Comparison of ENCODE assay signal across 8 cellular contexts in genomic region chr3:52670621-52671521, GRCh38. TPM values are rescaled to one million over a fixed set of nuclear protein-coding genes. Genes with fewer than 3 reads are reported as not detected.
A peak's percentile ranks its signal among the peaks of the same experiment; 100 is the strongest.
DNase-seq lines count a peak whose midpoint lies in the region; ATAC-seq, FAIRE-seq and TF ChIP-seq lines count a peak whose summit lies in the region.

No MANE protein-coding gene starts in this region.

- peaks cover 28% of the 10 kb centered on the region for H3K4me1 ChIP-seq in A549
- peaks cover 7% of the 10 kb centered on the region for H3K4me1 ChIP-seq in psoas muscle
- no peaks in the 10 kb centered on the region for H3K4me1 ChIP-seq in uterus

- TF ChIP-seq CTCF in A549 (IDR thresholded peaks at IDR 0.05) (no peak), psoas muscle (IDR thresholded peaks at IDR 0.05) (no peak), uterus (IDR thresholded peaks at IDR 0.05) (no peak)

- peaks cover 10 to 98% of the 10 kb centered on the region in 2 donors for H3K36me3 ChIP-seq in psoas muscle (ENCODE audit: insufficient read depth in 1 of 2, low read depth in 1 of 2)
- H3K36me3 ChIP-seq in uterus, result no peaks in the 10 kb centered on the region

- TF ChIP-seq POLR2A in A549 (IDR thresholded peaks at IDR 0.05; ENCODE audit: low read length), result no peak
- no peak for TF ChIP-seq POLR2A in uterus (IDR thresholded peaks at IDR 0.05)

- POLR2A ChIA-PET in A549 (lab: Yijun Ruan, JAX), result interaction anchor here (1.2 to 1.5 kb wide), 2 partner anchors 35 to 132 kb away, joined by 3 to 5 read pairs; partner anchors contain the start of genes GLT8D1 and SPCS1

- ATAC-seq in A549, result peak; percentile 98 to 100
- peak; percentile 67 for ATAC-seq in GM18873 (IDR thresholded peaks at IDR 0.05; ENCODE audit: low FRiP score, unreplicated experiment)
- ATAC-seq in HG03342 (IDR thresholded peaks at IDR 0.05; ENCODE audit: unreplicated experiment), result peak; percentile 72
- peak; percentile 88 to 99 (median 96) for ATAC-seq in psoas muscle

- H3K4me2 ChIP-seq in A549, result peak overlapping the region; percentile 61

- H3K9me3 ChIP-seq in A549 (no peaks in the 10 kb centered on the region), psoas muscle (no peaks in the 10 kb centered on the region), uterus (no peaks in the 10 kb centered on the region)

- CTCF ChIA-PET in A549 (lab: Yijun Ruan, JAX), result interaction anchor here (1.6 kb wide), 1 partner anchor 199 kb away, joined by 3 read pairs; no protein-coding TSS in a partner anchor

- H3K27ac ChIP-seq in A549, result peak overlapping the region; percentile 39 to 79; a peak in 5 of 6 replicates
- peak overlapping the region; percentile 76 for H3K27ac ChIP-seq in epithelial cell of prostate
- H3K27ac ChIP-seq in psoas muscle, result peak overlapping the region; percentile 57
- peak overlapping the region in 1 of 2 donors; percentile 34 for H3K27ac ChIP-seq in uterus

- intact Hi-C loops in psoas muscle (cut with DNase I), result loop anchor here (2.0 to 10.0 kb wide), 2 partner anchors 64 to 186 kb away; no protein-coding TSS in a partner anchor
- intact Hi-C loops in uterus (cut with DNase I; ENCODE audit: low total_unique reads), result no loop called here

- no peak for FAIRE-seq in A549 (lab: Jason Lieb, UNC)

- DNase-seq in A549 (ENCODE audit: low read depth in 1 of 2, low spot score in 1 of 2), result peak; percentile 55 to 83
- DNase-seq in T-helper 2 cell, result peak in 3 of 5 experiments; percentile 14 to 86 (median 22)
- DNase-seq in epithelial cell of prostate (ENCODE audit: low read depth, low spot score), result peak; percentile 97
- DNase-seq in psoas muscle, result no peak
- DNase-seq in uterus, result no peak
- no peak for DNase-seq in NCI-H774 (lab: John Stamatoyannopoulos, UW)

- no peak for TF ChIP-seq EP300 in A549 (IDR thresholded peaks at IDR 0.05)

- H3K27me3 ChIP-seq in psoas muscle (ENCODE audit: insufficient read depth in 3 of 3, low read length in 2 of 3) (no peaks in the 10 kb centered on the region), uterus (no peaks in the 10 kb centered on the region)

- WGBS in A549 (ENCODE audit: missing lambda C conversion rate), result 37% methylated on average over 9 of the region's 9 CpGs
- WGBS in psoas muscle, 3 donors, result 77 to 81% (median 77%) methylated on average over 9 of the region's 9 CpGs

- no peak for TF ChIP-seq RAD21 in A549 (conservative IDR thresholded peaks at IDR 0.05 in 1 of 2, IDR thresholded peaks at IDR 0.05 in 1 of 2)

- no peak overlapping the region for H3K4me3 ChIP-seq in A549
- no peak overlapping the region for H3K4me3 ChIP-seq in psoas muscle
- no peak overlapping the region for H3K4me3 ChIP-seq in uterus

TF ChIP-seq in A549, 52 proteins besides CTCF, POLR2A, EP300 and RAD21:
- TF ChIP-seq CBX8 (IDR thresholded peaks at IDR 0.05), result no peak
- no peak for TF ChIP-seq ZNF302 (CRISPR knock-in tag; IDR thresholded peaks at IDR 0.05)
- TF ChIP-seq CHD4 (IDR thresholded peaks at IDR 0.05; ENCODE audit: borderline replicate concordance), result no peak
- no peak for TF ChIP-seq ELK1 (IDR thresholded peaks at IDR 0.05; ENCODE audit: low read depth, low read length)
- TF ChIP-seq KDM5A (IDR thresholded peaks at IDR 0.05), result no peak
- no peak for TF ChIP-seq HEYL (CRISPR knock-in tag; IDR thresholded peaks at IDR 0.05)
- no peak for TF ChIP-seq RCOR1 (IDR thresholded peaks at IDR 0.05; ENCODE audit: low read depth, low read length)
- no peak for TF ChIP-seq HMGXB4 (CRISPR knock-in tag; IDR thresholded peaks at IDR 0.05; ENCODE audit: borderline replicate concordance)
- TF ChIP-seq FOSL2 (IDR thresholded peaks at IDR 0.05), result 0 out of 2 replicates have a peak, but pooled peaks have one; percentile 36
- peak; percentile 84 for TF ChIP-seq FOSL2 (CRISPR knock-in tag; IDR thresholded peaks at IDR 0.05)
- no peak for TF ChIP-seq JUNB (IDR thresholded peaks at IDR 0.05)
- TF ChIP-seq RNF2 (IDR thresholded peaks at IDR 0.05; ENCODE audit: borderline replicate concordance, low read depth), result no peak
- TF ChIP-seq HOXB13 (CRISPR knock-in tag; IDR thresholded peaks at IDR 0.05; ENCODE audit: low read depth), result no peak
- no peak for TF ChIP-seq RFX5 (IDR thresholded peaks at IDR 0.05)
- no peak for TF ChIP-seq HDAC2 (IDR thresholded peaks at IDR 0.05)
- TF ChIP-seq POLR2AphosphoS2 (conservative IDR thresholded peaks at IDR 0.05; ENCODE audit: low read length), result no peak
- TF ChIP-seq MAX (IDR thresholded peaks at IDR 0.05), result 0 out of 2 replicates have a peak, but pooled peaks have one; percentile 22
- TF ChIP-seq CEBPB (IDR thresholded peaks at IDR 0.05), result peak in 1 of 2 experiments; percentile 53; a peak in 1 of 4 replicates
- TF ChIP-seq TFCP2L1 (CRISPR knock-in tag; IDR thresholded peaks at IDR 0.05), result no peak
- no peak for TF ChIP-seq FOXS1 (CRISPR knock-in tag; IDR thresholded peaks at IDR 0.05)
- TF ChIP-seq NFE2L2 (conservative IDR thresholded peaks at IDR 0.05; ENCODE audit: low read length), result no peak
- no peak; the same call in 1 of the 2 replicates for TF ChIP-seq GATA3 (IDR thresholded peaks at IDR 0.05; ENCODE audit: borderline replicate concordance)
- no peak for TF ChIP-seq MAFK (IDR thresholded peaks at IDR 0.05; ENCODE audit: partially characterized antibody)

RNA-seq across cellular contexts. Expression of gene PBRM1, which starts 14.8 kb away (rescaled TPM):
- polyA plus RNA-seq in A549 (2011; rRNA removed), result 21.6 and 24.9 TPM in 2 replicates
- polyA plus RNA-seq in A549 (2012; cell fraction: cytosol; rRNA removed), result 7.4 and 7.8 TPM in 2 replicates
- polyA plus RNA-seq in A549 (2012; cell fraction: nucleus; rRNA removed), result 7.5 and 7.9 TPM in 2 replicates
- polyA plus RNA-seq in A549 (2017; fragmentation: RNase III; extraction: RNeasy Plus Mini Kit Qiagen cat#74134 plus additional on column Dnase treatment), result 15.0 to 16.7 TPM (median 15.4 TPM) in 3 replicates
- polyA minus RNA-seq in A549 (2011; rRNA and poly(A)+ RNA removed), result 31.5 and 33.2 TPM in 2 replicates
- total RNA-seq in psoas muscle, result 10 to 100 TPM; 38.0 to 46.7 (median 39.9) TPM
- polyA plus RNA-seq in psoas muscle, result 10 to 100 TPM in 2 of 3 donors, 1 to 10 TPM in 1; 7.5 to 21.9 (median 12.1) TPM
- 100 to 1,000 TPM in 1 of 4 donors, 10 to 100 TPM in 3; 22.5 to 152 (median 56.6) TPM for total RNA-seq in uterus

RNA-seq across cellular contexts. Expression of gene GNL3, which starts 15.0 kb away (rescaled TPM):
- polyA plus RNA-seq in A549 (2011; rRNA removed) (125 and 139 TPM in 2 replicates), A549 (2017; fragmentation: RNase III; extraction: RNeasy Plus Mini Kit Qiagen cat#74134 plus additional on column Dnase treatment) (123 to 146 TPM (median 125 TPM) in 3 replicates), psoas muscle (100 to 1,000 TPM in 2 of 3 donors, 10 to 100 TPM in 1; 80.6 to 145 (median 135) TPM)
- 33.6 and 35.7 TPM in 2 replicates for polyA plus RNA-seq in A549 (2012; cell fraction: cytosol; rRNA removed)
- polyA plus RNA-seq in A549 (2012; cell fraction: nucleus; rRNA removed), result 46.9 and 71.0 TPM in 2 replicates
- polyA minus RNA-seq in A549 (2011; rRNA and poly(A)+ RNA removed), result 40.1 and 41.9 TPM in 2 replicates
- total RNA-seq in psoas muscle (100 to 1,000 TPM in 1 of 4 donors, 10 to 100 TPM in 3; 47.3 to 109 (median 67.9) TPM), uterus (100 to 1,000 TPM in 1 of 4 donors, 10 to 100 TPM in 3; 29.5 to 108 (median 53.9) TPM)

RNA-seq across cellular contexts. Expression of gene GLT8D1, which starts 34.7 kb away (rescaled TPM):
- polyA plus RNA-seq in A549 (2011; rRNA removed) (58.5 and 74.9 TPM in 2 replicates), A549 (2017; fragmentation: RNase III; extraction: RNeasy Plus Mini Kit Qiagen cat#74134 plus additional on column Dnase treatment) (37.3 to 40.2 TPM (median 37.8 TPM) in 3 replicates), psoas muscle (10 to 100 TPM; 16.6 to 40.1 (median 22.2) TPM)
- polyA plus RNA-seq in A549 (2012; cell fraction: cytosol; rRNA removed), result 29.3 and 33.3 TPM in 2 replicates
- polyA plus RNA-seq in A549 (2012; cell fraction: nucleus; rRNA removed), result 30.8 and 34.9 TPM in 2 replicates
- polyA minus RNA-seq in A549 (2011; rRNA and poly(A)+ RNA removed), result 24.2 and 28.1 TPM in 2 replicates
- total RNA-seq in psoas muscle (10 to 100 TPM; 12.0 to 20.5 (median 19.8) TPM), uterus (100 to 1,000 TPM in 1 of 4 donors, 10 to 100 TPM in 2, 1 to 10 TPM in 1; 7.9 to 141 (median 48.9) TPM)

RNA-seq across cellular contexts. Expression of gene SPCS1, which starts 35.0 kb away (rescaled TPM):
- polyA plus RNA-seq in A549 (2011; rRNA removed), result 140 and 180 TPM in 2 replicates
- 101 TPM in 2 replicates for polyA plus RNA-seq in A549 (2012; cell fraction: cytosol; rRNA removed)
- 56.4 and 130 TPM in 2 replicates for polyA plus RNA-seq in A549 (2012; cell fraction: nucleus; rRNA removed)
- polyA plus RNA-seq in A549 (2017; fragmentation: RNase III; extraction: RNeasy Plus Mini Kit Qiagen cat#74134 plus additional on column Dnase treatment), result 181 to 184 TPM (median 183 TPM) in 3 replicates
- 49.6 and 55.9 TPM in 2 replicates for polyA minus RNA-seq in A549 (2011; rRNA and poly(A)+ RNA removed)
- 10 to 100 TPM; 55.7 to 85.6 (median 75.3) TPM for total RNA-seq in psoas muscle
- polyA plus RNA-seq in psoas muscle, result 100 to 1,000 TPM; 108 to 133 (median 116) TPM
- 10 to 100 TPM in 3 of 4 donors, 1 to 10 TPM in 1; 9.0 to 67.4 (median 59.1) TPM for total RNA-seq in uterus

Comparison
In these comparisons a context has a peak if more than half of its experiments do, and no peak if none do; other contexts are left out.
1. DNase-seq: peak in A549 (2 of 2), T-helper 2 cell (3 of 5) and epithelial cell of prostate (single experiment); none in psoas muscle (0 of 2), uterus (0 of 2) and NCI-H774 (single experiment).
2. Peak in every context shown above with its lines, with median percentiles within 50 percentile points of each other: ATAC-seq.